In the genomic region with DNA sequence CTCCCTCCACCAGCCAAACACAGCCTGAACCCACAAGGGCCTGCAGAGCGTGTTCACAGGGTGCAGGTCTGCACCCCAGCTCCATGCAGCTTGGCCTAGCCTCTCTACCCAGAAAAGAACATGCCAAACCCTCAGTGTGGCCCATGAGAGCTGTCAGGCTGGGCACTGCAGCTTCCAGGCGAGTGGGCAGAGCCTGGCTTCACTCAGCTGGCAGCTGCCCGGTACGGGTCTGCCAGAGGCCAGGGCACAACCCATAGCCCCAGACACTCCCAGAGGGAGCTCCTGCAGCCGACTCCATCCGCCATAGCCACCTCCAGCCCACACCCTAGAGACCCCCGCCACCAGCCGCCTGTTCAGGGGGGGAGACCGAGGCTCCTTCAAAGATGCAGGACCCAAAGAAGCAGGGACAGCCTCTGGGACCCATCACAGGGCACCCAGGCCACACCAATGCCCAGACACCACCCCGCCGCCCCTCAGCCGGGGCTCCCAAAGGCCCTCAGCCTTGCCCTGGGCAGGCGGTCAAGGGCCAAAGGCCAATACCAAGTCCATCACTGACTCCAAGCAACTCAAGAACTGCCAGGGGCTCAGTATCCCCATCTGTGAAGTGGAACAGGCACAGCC, we compare ENCODE assay signal across 24 cellular contexts.
"Had no signal": no experiment of that assay in that cellular context is flagged by ENCODE, and none has a peak within 500 bp of the region (broad histone marks: within the 10 kb centered on the region; RNA-seq: fewer than 3 reads in every experiment).

No MANE protein-coding gene starts in this region.

- H3K36me3 Mint-ChIP-seq: immature natural killer cell; naive thymus-derived CD4-positive, alpha-beta T cell; stimulated activated memory B cell treated with anti-CD40 and anti-IgM and Interleukin-4, amounts not matched to agents 10 μg/mL and 1 μg/mL and 100 μg/mL, for 72 hours had no signal

- H3K4me1 ChIP-seq: foreskin keratinocyte, pancreas, suprapubic skin, transverse colon, upper lobe of right lung, uterus had no signal

- H3K27me3 Mint-ChIP-seq: naive thymus-derived CD4-positive, alpha-beta T cell; stimulated activated naive CD8-positive, alpha-beta T cell treated with anti-CD3 and anti-CD28 coated beads, Interleukin-15, Interleukin-2, amounts not matched to agents 100 ng/mL and 50 ng/mL, for 24 hours had no signal

- DNase-seq: dermis blood vessel endothelial cell; effector memory CD4-positive, alpha-beta T cell; foreskin keratinocyte; immature natural killer cell; islet precursor cell; kidney glomerular epithelial cell; mesendoderm; midbrain; naive thymus-derived CD4-positive, alpha-beta T cell; pancreas; spleen; stimulated activated CD4-positive, alpha-beta T cell treated with anti-CD3 and anti-CD28 coated beads, Interleukin-4, amount 100 ng/mL, for 4 hours; transverse colon; upper lobe of right lung; uterus had no signal

- H3K36me3 ChIP-seq: esophagus muscularis mucosa, gastroesophageal sphincter, neutrophil, pancreas, spleen, suprapubic skin, transverse colon, upper lobe of right lung, uterus had no signal

- H3K4me3 Mint-ChIP-seq: immature natural killer cell; naive thymus-derived CD4-positive, alpha-beta T cell; nephron; stimulated activated memory B cell treated with anti-CD40 and anti-IgM and Interleukin-4, amounts not matched to agents 10 μg/mL and 1 μg/mL and 100 μg/mL, for 72 hours; stimulated activated naive CD8-positive, alpha-beta T cell treated with anti-CD3 and anti-CD28 coated beads, Interleukin-15, Interleukin-2, amounts not matched to agents 100 ng/mL and 50 ng/mL, for 24 hours had no signal

- H3K9me3 Mint-ChIP-seq: immature natural killer cell; naive thymus-derived CD4-positive, alpha-beta T cell; nephron; stimulated activated memory B cell treated with anti-CD40 and anti-IgM and Interleukin-4, amounts not matched to agents 10 μg/mL and 1 μg/mL and 100 μg/mL, for 72 hours; stimulated activated naive CD8-positive, alpha-beta T cell treated with anti-CD3 and anti-CD28 coated beads, Interleukin-15, Interleukin-2, amounts not matched to agents 100 ng/mL and 50 ng/mL, for 24 hours had no signal

- H3K27me3 ChIP-seq: foreskin keratinocyte, neutrophil, pancreas, transverse colon, upper lobe of right lung, uterus had no signal

- H3K27ac Mint-ChIP-seq: immature natural killer cell; naive thymus-derived CD4-positive, alpha-beta T cell; nephron; stimulated activated memory B cell treated with anti-CD40 and anti-IgM and Interleukin-4, amounts not matched to agents 10 μg/mL and 1 μg/mL and 100 μg/mL, for 72 hours; stimulated activated naive CD8-positive, alpha-beta T cell treated with anti-CD3 and anti-CD28 coated beads, Interleukin-15, Interleukin-2, amounts not matched to agents 100 ng/mL and 50 ng/mL, for 24 hours had no signal

- H3K4me1 Mint-ChIP-seq: immature natural killer cell; naive thymus-derived CD4-positive, alpha-beta T cell; nephron had no signal

- H3K9me3 ChIP-seq: esophagus muscularis mucosa, gastroesophageal sphincter, neutrophil, pancreas, spleen, suprapubic skin, transverse colon, upper lobe of right lung, uterus had no signal

- ATAC-seq: foreskin keratinocyte; gastroesophageal sphincter; naive thymus-derived CD4-positive, alpha-beta T cell; pancreas; stimulated activated memory B cell treated with anti-CD40 and anti-IgM and Interleukin-4, amounts not matched to agents 10 μg/mL and 1 μg/mL and 100 μg/mL, for 72 hours; upper lobe of right lung had no signal

- H3K27ac ChIP-seq: coronary artery, esophagus muscularis mucosa, foreskin keratinocyte, gastroesophageal sphincter, neutrophil, pancreas, skin epidermis, spleen, suprapubic skin, transverse colon, upper lobe of right lung, uterus had no signal

- H3K4me3 ChIP-seq: coronary artery, esophagus muscularis mucosa, gastroesophageal sphincter, pancreas, skin epidermis, spleen, suprapubic skin, transverse colon, upper lobe of right lung, uterus had no signal
